ENCODE assay signal across 20 cellular contexts in genomic region chr15:62519900-62520299, GRCh38.
DNase-seq lines count a peak whose midpoint lies in the region; ATAC-seq and TF ChIP-seq lines count a peak whose summit lies in the region.
"Had no signal": no experiment of that assay in that cellular context is flagged by ENCODE, and none has a peak within 500 bp of the region (broad histone marks: within the 10 kb centered on the region; RNA-seq: fewer than 3 reads in every experiment).

No MANE protein-coding gene starts in this region.

- intact Hi-C loops in activated CD4-positive, alpha-beta memory T cell treated with anti-CD3 and anti-CD28 coated beads for 36 hours (cut with micrococcal nuclease), result no loop called here
- intact Hi-C loops in Caco-2 (cut with micrococcal nuclease; ENCODE audit: unreplicated experiment), result no loop called here

- WGBS in endodermal cell (ENCODE audit: insufficient coverage in 1 of 2, insufficient read length in 1 of 2), 2 experiments, result 93 to 97% methylated on average over 4 of the region's 4 CpGs

- peak; percentile 33 for DNase-seq in activated CD4-positive, alpha-beta memory T cell treated with anti-CD3 and anti-CD28 coated beads for 36 hours
- DNase-seq in activated CD4-positive, alpha-beta memory T cell treated with anti-CD3 and anti-CD28 coated beads, Interleukin-2, amount 10 ng/mL, durations not matched to agents 7 days and 5 days, result no peak
- peak; percentile 6 for DNase-seq in activated naive CD8-positive, alpha-beta T cell treated with anti-CD3 and anti-CD28 coated beads, Interleukin-2, amount 50 U/mL, for 24 hours
- DNase-seq in activated naive CD8-positive, alpha-beta T cell treated with anti-CD3 and anti-CD28 coated beads for 36 hours, result no peak
- DNase-seq in Caco-2 (no peak), endodermal cell (no peak), amniotic stem cell (lab: John Stamatoyannopoulos, UW) (no peak)
- DNase-seq: C1 segment of cervical spinal cord; CD4-positive, alpha-beta memory T cell; COR-L47; GM23248; H7; NCI-H1092; NCI-H1417 treated with DMSO at 0.1 percent for 48 hours; NCI-H1694 treated with DMSO at 0.1 percent for 48 hours; NCI-H2081; NCI-H2227 treated with DMSO at 0.1 percent for 48 hours; Right ventricle myocardium superior; RPMI8226 had no signal

- H3K4me3 ChIP-seq in Caco-2 (ENCODE audit: low read depth, low read length) (no peak overlapping the region), endodermal cell (ENCODE audit: low read length) (no peak overlapping the region)
- H3K4me3 ChIP-seq: GM23248 had no signal

- H3K9me3 Mint-ChIP-seq in activated CD4-positive, alpha-beta memory T cell treated with anti-CD3 and anti-CD28 coated beads for 36 hours, result peaks cover 11% of the 10 kb centered on the region
- no peaks in the 10 kb centered on the region for H3K9me3 Mint-ChIP-seq in activated CD4-positive, alpha-beta memory T cell treated with anti-CD3 and anti-CD28 coated beads, Interleukin-2, amount 10 ng/mL, durations not matched to agents 7 days and 5 days
- no peaks in the 10 kb centered on the region for H3K9me3 Mint-ChIP-seq in activated naive CD8-positive, alpha-beta T cell treated with anti-CD3 and anti-CD28 coated beads, Interleukin-2, amount 50 U/mL, for 24 hours
- H3K9me3 Mint-ChIP-seq in activated naive CD8-positive, alpha-beta T cell treated with anti-CD3 and anti-CD28 coated beads for 36 hours, result no peaks in the 10 kb centered on the region
- H3K9me3 Mint-ChIP-seq in Caco-2 (ENCODE audit: unreplicated experiment) (no peaks in the 10 kb centered on the region), endodermal cell (no peaks in the 10 kb centered on the region)
- H3K9me3 Mint-ChIP-seq: CD4-positive, alpha-beta memory T cell had no signal

- peaks cover 44% of the 10 kb centered on the region for H3K27me3 Mint-ChIP-seq in activated CD4-positive, alpha-beta memory T cell treated with anti-CD3 and anti-CD28 coated beads for 36 hours
- H3K27me3 Mint-ChIP-seq in activated CD4-positive, alpha-beta memory T cell treated with anti-CD3 and anti-CD28 coated beads, Interleukin-2, amount 10 ng/mL, durations not matched to agents 7 days and 5 days, result peaks cover 7% of the 10 kb centered on the region
- peaks cover 37% of the 10 kb centered on the region for H3K27me3 Mint-ChIP-seq in activated naive CD8-positive, alpha-beta T cell treated with anti-CD3 and anti-CD28 coated beads, Interleukin-2, amount 50 U/mL, for 24 hours
- peaks cover 49% of the 10 kb centered on the region for H3K27me3 Mint-ChIP-seq in activated naive CD8-positive, alpha-beta T cell treated with anti-CD3 and anti-CD28 coated beads for 36 hours
- H3K27me3 Mint-ChIP-seq in Caco-2 (ENCODE audit: insufficient read depth, unreplicated experiment), result no peaks in the 10 kb centered on the region
- H3K27me3 Mint-ChIP-seq in endodermal cell (ENCODE audit: insufficient read depth), result no peaks in the 10 kb centered on the region

- ATAC-seq in activated naive CD8-positive, alpha-beta T cell treated with anti-CD3 and anti-CD28 coated beads, Interleukin-2, amount 50 U/mL, for 24 hours, result peak; percentile 54

- no TSS peak for BruUV-seq in Caco-2 (replicated peaks; lab: Mats Ljungman, UMichigan)

- H3K27ac Mint-ChIP-seq in activated CD4-positive, alpha-beta memory T cell treated with anti-CD3 and anti-CD28 coated beads for 36 hours, result no peak overlapping the region
- no peak overlapping the region for H3K27ac Mint-ChIP-seq in activated CD4-positive, alpha-beta memory T cell treated with anti-CD3 and anti-CD28 coated beads, Interleukin-2, amount 10 ng/mL, durations not matched to agents 7 days and 5 days
- H3K27ac Mint-ChIP-seq in activated naive CD8-positive, alpha-beta T cell treated with anti-CD3 and anti-CD28 coated beads, Interleukin-2, amount 50 U/mL, for 24 hours, result no peak overlapping the region
- no peak overlapping the region for H3K27ac Mint-ChIP-seq in activated naive CD8-positive, alpha-beta T cell treated with anti-CD3 and anti-CD28 coated beads for 36 hours
- H3K27ac Mint-ChIP-seq in Caco-2 (ENCODE audit: unreplicated experiment) (peak overlapping the region; percentile 65), endodermal cell (peak overlapping the region; percentile 53)
- H3K27ac Mint-ChIP-seq: CD4-positive, alpha-beta memory T cell had no signal

- H3K36me3 ChIP-seq in Caco-2 (ENCODE audit: control insufficient read depth, insufficient read depth, low read length) (no peaks in the 10 kb centered on the region; the same call in 1 of the 2 replicates), endodermal cell (ENCODE audit: control insufficient read depth, insufficient read depth, low read length) (no peaks in the 10 kb centered on the region)

- CTCF ChIA-PET in activated CD4-positive, alpha-beta memory T cell treated with anti-CD3 and anti-CD28 coated beads for 36 hours (lab: Charles Lee), result no interaction called here
- CTCF ChIA-PET in activated CD4-positive, alpha-beta memory T cell treated with anti-CD3 and anti-CD28 coated beads, Interleukin-2, amount 10 ng/mL, durations not matched to agents 7 days and 5 days (lab: Charles Lee), result no interaction called here
- CTCF ChIA-PET in Caco-2 (lab: Charles Lee), result interaction anchor here (0.6 kb wide), 1 partner anchor 67 kb away, joined by 6 read pairs; no protein-coding TSS in a partner anchor

- no peak overlapping the region for H3K9ac ChIP-seq in endodermal cell (ENCODE audit: extremely low read depth, low read length, poor library complexity, severe bottlenecking)
- H3K9ac ChIP-seq: GM23248 had no signal

- POLR2A ChIA-PET in activated CD4-positive, alpha-beta memory T cell treated with anti-CD3 and anti-CD28 coated beads for 36 hours (lab: Charles Lee), result no interaction called here
- POLR2A ChIA-PET in activated CD4-positive, alpha-beta memory T cell treated with anti-CD3 and anti-CD28 coated beads, Interleukin-2, amount 10 ng/mL, durations not matched to agents 7 days and 5 days (lab: Charles Lee), result no interaction called here
- POLR2A ChIA-PET in Caco-2 (lab: Charles Lee), result no interaction called here

- no peaks in the 10 kb centered on the region for H3K36me3 Mint-ChIP-seq in activated CD4-positive, alpha-beta memory T cell treated with anti-CD3 and anti-CD28 coated beads for 36 hours
- H3K36me3 Mint-ChIP-seq in activated CD4-positive, alpha-beta memory T cell treated with anti-CD3 and anti-CD28 coated beads, Interleukin-2, amount 10 ng/mL, durations not matched to agents 7 days and 5 days (ENCODE audit: low read depth), result no peaks in the 10 kb centered on the region
- H3K36me3 Mint-ChIP-seq in activated naive CD8-positive, alpha-beta T cell treated with anti-CD3 and anti-CD28 coated beads, Interleukin-2, amount 50 U/mL, for 24 hours (ENCODE audit: low read depth), result no peaks in the 10 kb centered on the region
- no peaks in the 10 kb centered on the region for H3K36me3 Mint-ChIP-seq in activated naive CD8-positive, alpha-beta T cell treated with anti-CD3 and anti-CD28 coated beads for 36 hours
- H3K36me3 Mint-ChIP-seq in Caco-2 (ENCODE audit: insufficient read depth, unreplicated experiment) (peaks cover 10% of the 10 kb centered on the region), endodermal cell (ENCODE audit: low read depth) (peaks cover 3% of the 10 kb centered on the region)
- H3K36me3 Mint-ChIP-seq: CD4-positive, alpha-beta memory T cell had no signal

- no peaks in the 10 kb centered on the region for H3K4me1 Mint-ChIP-seq in activated CD4-positive, alpha-beta memory T cell treated with anti-CD3 and anti-CD28 coated beads for 36 hours (ENCODE audit: low read depth)
- no peaks in the 10 kb centered on the region for H3K4me1 Mint-ChIP-seq in activated CD4-positive, alpha-beta memory T cell treated with anti-CD3 and anti-CD28 coated beads, Interleukin-2, amount 10 ng/mL, durations not matched to agents 7 days and 5 days
- H3K4me1 Mint-ChIP-seq in activated naive CD8-positive, alpha-beta T cell treated with anti-CD3 and anti-CD28 coated beads, Interleukin-2, amount 50 U/mL, for 24 hours, result peaks cover 9% of the 10 kb centered on the region
- peaks cover 7% of the 10 kb centered on the region for H3K4me1 Mint-ChIP-seq in activated naive CD8-positive, alpha-beta T cell treated with anti-CD3 and anti-CD28 coated beads for 36 hours
- H3K4me1 Mint-ChIP-seq in Caco-2 (ENCODE audit: low read depth, unreplicated experiment), result peaks cover 39% of the 10 kb centered on the region
- peaks cover 69% of the 10 kb centered on the region for H3K4me1 Mint-ChIP-seq in endodermal cell
- H3K4me1 Mint-ChIP-seq: CD4-positive, alpha-beta memory T cell had no signal

- no peaks in the 10 kb centered on the region for H3K27me3 ChIP-seq in Caco-2 (replicated peaks; ENCODE audit: control insufficient read depth, insufficient read depth, low read length)
- H3K27me3 ChIP-seq in endodermal cell (ENCODE audit: control insufficient read depth, insufficient read depth, low read length, poor library complexity, severe bottlenecking), result no peaks in the 10 kb centered on the region

- H3K27ac ChIP-seq in endodermal cell (ENCODE audit: low read depth, low read length), result no peak overlapping the region
- H3K27ac ChIP-seq: GM23248, HL-60 had no signal

- H3K4me3 Mint-ChIP-seq in activated CD4-positive, alpha-beta memory T cell treated with anti-CD3 and anti-CD28 coated beads for 36 hours, result no peak overlapping the region
- no peak overlapping the region for H3K4me3 Mint-ChIP-seq in activated CD4-positive, alpha-beta memory T cell treated with anti-CD3 and anti-CD28 coated beads, Interleukin-2, amount 10 ng/mL, durations not matched to agents 7 days and 5 days
- H3K4me3 Mint-ChIP-seq in activated naive CD8-positive, alpha-beta T cell treated with anti-CD3 and anti-CD28 coated beads, Interleukin-2, amount 50 U/mL, for 24 hours, result no peak overlapping the region
- H3K4me3 Mint-ChIP-seq in activated naive CD8-positive, alpha-beta T cell treated with anti-CD3 and anti-CD28 coated beads for 36 hours, result no peak overlapping the region
- H3K4me3 Mint-ChIP-seq in Caco-2 (ENCODE audit: unreplicated experiment) (no peak overlapping the region), endodermal cell (no peak overlapping the region)
- H3K4me3 Mint-ChIP-seq: CD4-positive, alpha-beta memory T cell had no signal

- H3K4me1 ChIP-seq in Caco-2, result peaks cover 35% of the 10 kb centered on the region
- H3K4me1 ChIP-seq in endodermal cell (ENCODE audit: control insufficient read depth, insufficient read depth, low read length), result peaks cover 53% of the 10 kb centered on the region

- H3K9me3 ChIP-seq in Caco-2, result no peaks in the 10 kb centered on the region
- no peaks in the 10 kb centered on the region for H3K9me3 ChIP-seq in endodermal cell (ENCODE audit: control insufficient read depth, low read length)

- TF ChIP-seq CTCF in Caco-2 (IDR thresholded peaks at IDR 0.05; ENCODE audit: insufficient read depth in 1 of 2, low read depth in 1 of 2, low read length in 1 of 2, severe bottlenecking in 1 of 2, unreplicated experiment in 1 of 2) (no peak), endodermal cell (conservative IDR thresholded peaks at IDR 0.05) (no peak)

Comparison
In these comparisons a context has a peak if more than half of its experiments do, and no peak if none do; other contexts are left out.
1. DNase-seq: peak in activated CD4-positive, alpha-beta memory T cell treated with anti-CD3 and anti-CD28 coated beads for 36 hours (single experiment) and activated naive CD8-positive, alpha-beta T cell treated with anti-CD3 and anti-CD28 coated beads, Interleukin-2, amount 50 U/mL, for 24 hours (single experiment); none in activated CD4-positive, alpha-beta memory T cell treated with anti-CD3 and anti-CD28 coated beads, Interleukin-2, amount 10 ng/mL, durations not matched to agents 7 days and 5 days (single experiment), activated naive CD8-positive, alpha-beta T cell treated with anti-CD3 and anti-CD28 coated beads for 36 hours (single experiment), Caco-2 (0 of 2), endodermal cell (single experiment) and amniotic stem cell (single experiment).
2. H3K27ac Mint-ChIP-seq: peak in Caco-2 (single experiment) and endodermal cell (single experiment); none in activated CD4-positive, alpha-beta memory T cell treated with anti-CD3 and anti-CD28 coated beads for 36 hours (single experiment), activated CD4-positive, alpha-beta memory T cell treated with anti-CD3 and anti-CD28 coated beads, Interleukin-2, amount 10 ng/mL, durations not matched to agents 7 days and 5 days (single experiment), activated naive CD8-positive, alpha-beta T cell treated with anti-CD3 and anti-CD28 coated beads, Interleukin-2, amount 50 U/mL, for 24 hours (single experiment) and activated naive CD8-positive, alpha-beta T cell treated with anti-CD3 and anti-CD28 coated beads for 36 hours (single experiment).